In genomic region chr17:63545302-63545928, GRCh38 we compare ENCODE assay signal across 19 cellular contexts. TPM values are rescaled to one million over a fixed set of nuclear protein-coding genes. Genes with fewer than 3 reads are reported as not detected.
"Had no signal": no experiment of that assay in that cellular context is flagged by ENCODE, and none has a peak within 500 bp of the region (broad histone marks: within the 10 kb centered on the region; RNA-seq: fewer than 3 reads in every experiment).

No MANE protein-coding gene starts in this region.

- DNase-seq: activated CD8-positive, alpha-beta T cell treated with anti-CD3 and anti-CD28 coated beads for 36 hours; activated naive CD4-positive, alpha-beta T cell treated with Interleukin-2 at 50 U/mL for 16 hours; cortex of kidney; effector memory CD8-positive, alpha-beta T cell; left cardiac atrium; lower lobe of right lung; natural killer cell; nucleus accumbens; stimulated activated CD4-positive, alpha-beta T cell treated with anti-CD3 and anti-CD28 coated beads, Interleukin-12 subunit alpha, Interleukin-12 subunit beta, amount 100 ng/mL, for 4 hours; stimulated activated naive CD4-positive, alpha-beta T cell treated with Interleukin-2 at 50 U/mL for 16 hours; trophoblast cell had no signal

- H3K27ac Mint-ChIP-seq: activated CD8-positive, alpha-beta T cell treated with anti-CD3 and anti-CD28 coated beads for 36 hours; activated T-helper 1 cell treated with anti-CD3 and anti-CD28 coated beads, Interleukin-12 subunit alpha, Interleukin-12 subunit beta, Interleukin-2, Interleukin-4 antibody, amounts not matched to agents 30 ng/mL and 10 ng/mL and 1 ng/mL, durations not matched to agents 14 hours and 24 hours and 36 hours; natural killer cell; T-helper 2 cell treated with Interferon-gamma antibody and Interleukin-4, amounts not matched to agents 5 μg/mL and 100 μg/mL, for 36 hours had no signal

- H3K27ac ChIP-seq: adrenal gland, epithelial cell of prostate, lower lobe of right lung, prostate gland, right lobe of liver had no signal

- ATAC-seq: activated CD8-positive, alpha-beta T cell treated with anti-CD3 and anti-CD28 coated beads for 36 hours; effector memory CD8-positive, alpha-beta T cell; left cardiac atrium; lower lobe of right lung; natural killer cell; right lobe of liver had no signal

- H3K9me3 ChIP-seq: adrenal gland, lower lobe of right lung, prostate gland, right lobe of liver had no signal

- H3K36me3 Mint-ChIP-seq: natural killer cell had no signal

- H3K36me3 ChIP-seq: adrenal gland, lower lobe of right lung, prostate gland, right lobe of liver had no signal

- H3K27me3 ChIP-seq: adrenal gland, right lobe of liver had no signal

- H3K4me1 ChIP-seq: prostate gland had no signal

- H3K4me3 Mint-ChIP-seq: activated CD8-positive, alpha-beta T cell treated with anti-CD3 and anti-CD28 coated beads for 36 hours; activated T-helper 1 cell treated with anti-CD3 and anti-CD28 coated beads, Interleukin-12 subunit alpha, Interleukin-12 subunit beta, Interleukin-2, Interleukin-4 antibody, amounts not matched to agents 30 ng/mL and 10 ng/mL and 1 ng/mL, durations not matched to agents 14 hours and 24 hours and 36 hours; effector memory CD8-positive, alpha-beta T cell; natural killer cell; T-helper 2 cell treated with Interferon-gamma antibody and Interleukin-4, amounts not matched to agents 5 μg/mL and 100 μg/mL, for 36 hours had no signal

- H3K4me3 ChIP-seq: adrenal gland, lower lobe of right lung, prostate gland, right lobe of liver had no signal

- H3K9me3 Mint-ChIP-seq: activated CD8-positive, alpha-beta T cell treated with anti-CD3 and anti-CD28 coated beads for 36 hours; activated T-helper 1 cell treated with anti-CD3 and anti-CD28 coated beads, Interleukin-12 subunit alpha, Interleukin-12 subunit beta, Interleukin-2, Interleukin-4 antibody, amounts not matched to agents 30 ng/mL and 10 ng/mL and 1 ng/mL, durations not matched to agents 14 hours and 24 hours and 36 hours; effector memory CD8-positive, alpha-beta T cell; natural killer cell; T-helper 2 cell treated with Interferon-gamma antibody and Interleukin-4, amounts not matched to agents 5 μg/mL and 100 μg/mL, for 36 hours had no signal

RNA-seq across cellular contexts. Expression of gene KCNH6, which starts 22.3 kb away (rescaled TPM):
- total RNA-seq: activated CD8-positive, alpha-beta T cell treated with anti-CD3 and anti-CD28 coated beads for 36 hours; activated T-helper 1 cell treated with anti-CD3 and anti-CD28 coated beads, Interleukin-12 subunit alpha, Interleukin-12 subunit beta, Interleukin-2, Interleukin-4 antibody, amounts not matched to agents 30 ng/mL and 10 ng/mL and 1 ng/mL, durations not matched to agents 14 hours and 24 hours and 36 hours; cardiac septum; left cardiac atrium; mononuclear cell; natural killer cell; right lobe of liver had no signal
